2 cellular contexts compared by ENCODE assay signal in the genomic region with DNA sequence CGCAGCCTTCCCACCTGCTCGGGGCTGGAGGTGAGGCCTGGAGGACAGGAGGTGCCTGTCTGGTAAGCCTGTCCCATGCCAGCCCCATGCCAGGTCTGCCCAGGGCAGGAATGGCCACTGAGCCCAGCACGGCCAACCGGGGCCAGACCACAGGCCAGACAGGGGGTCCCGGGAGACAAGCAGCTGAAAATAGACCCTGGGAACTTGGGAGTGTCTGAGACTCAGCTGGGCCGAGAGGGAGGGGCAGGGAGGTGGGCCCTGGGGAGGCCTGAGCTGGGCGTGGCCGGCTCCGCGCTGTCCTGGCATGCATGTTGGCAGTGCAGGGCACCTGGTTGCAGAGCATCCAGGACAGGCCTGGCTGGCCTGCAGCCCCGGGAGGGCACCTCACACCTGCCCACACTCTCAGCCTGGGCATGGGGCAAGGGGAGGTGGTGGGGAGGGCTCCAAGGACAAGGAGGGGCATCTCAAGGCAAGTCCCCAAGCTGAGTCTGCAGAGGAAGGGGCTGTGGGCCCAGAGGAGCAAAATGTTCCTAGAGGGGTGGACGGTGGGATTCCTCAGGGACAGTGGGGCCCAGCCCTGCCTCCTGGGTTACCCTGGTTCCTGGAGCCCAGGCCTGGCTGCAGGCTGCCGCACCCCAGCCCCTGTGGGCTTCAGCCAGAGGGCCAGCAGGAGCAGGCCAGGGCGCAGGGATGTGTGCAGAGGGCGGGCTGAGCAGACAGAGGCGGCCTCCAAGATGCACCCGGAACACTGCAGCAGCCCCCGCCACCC.
TF ChIP-seq lines count a peak whose summit lies in the region.

No MANE protein-coding gene starts in this region.

TF ChIP-seq in SK-N-SH, 30 proteins besides CTCF, POLR2A, EP300 and RAD21:
- TF ChIP-seq, protein P1, sequence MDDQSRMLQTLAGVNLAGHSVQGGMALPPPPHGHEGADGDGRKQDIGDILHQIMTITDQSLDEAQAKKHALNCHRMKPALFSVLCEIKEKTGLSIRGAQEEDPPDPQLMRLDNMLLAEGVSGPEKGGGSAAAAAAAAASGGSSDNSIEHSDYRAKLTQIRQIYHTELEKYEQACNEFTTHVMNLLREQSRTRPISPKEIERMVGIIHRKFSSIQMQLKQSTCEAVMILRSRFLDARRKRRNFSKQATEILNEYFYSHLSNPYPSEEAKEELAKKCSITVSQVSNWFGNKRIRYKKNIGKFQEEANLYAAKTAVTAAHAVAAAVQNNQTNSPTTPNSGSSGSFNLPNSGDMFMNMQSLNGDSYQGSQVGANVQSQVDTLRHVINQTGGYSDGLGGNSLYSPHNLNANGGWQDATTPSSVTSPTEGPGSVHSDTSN (IDR thresholded peaks at IDR 0.05): no peak
- no peak for TF ChIP-seq TAF1 (IDR thresholded peaks at IDR 0.05; ENCODE audit: borderline replicate concordance, low read depth, low read length)
- TF ChIP-seq TEAD4 (IDR thresholded peaks at IDR 0.05; ENCODE audit: borderline replicate concordance, insufficient read depth): no peak
- TF ChIP-seq YY1 (IDR thresholded peaks at IDR 0.05; ENCODE audit: low read depth): no peak
- TF ChIP-seq, protein P2, sequence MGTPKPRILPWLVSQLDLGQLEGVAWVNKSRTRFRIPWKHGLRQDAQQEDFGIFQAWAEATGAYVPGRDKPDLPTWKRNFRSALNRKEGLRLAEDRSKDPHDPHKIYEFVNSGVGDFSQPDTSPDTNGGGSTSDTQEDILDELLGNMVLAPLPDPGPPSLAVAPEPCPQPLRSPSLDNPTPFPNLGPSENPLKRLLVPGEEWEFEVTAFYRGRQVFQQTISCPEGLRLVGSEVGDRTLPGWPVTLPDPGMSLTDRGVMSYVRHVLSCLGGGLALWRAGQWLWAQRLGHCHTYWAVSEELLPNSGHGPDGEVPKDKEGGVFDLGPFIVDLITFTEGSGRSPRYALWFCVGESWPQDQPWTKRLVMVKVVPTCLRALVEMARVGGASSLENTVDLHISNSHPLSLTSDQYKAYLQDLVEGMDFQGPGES (IDR thresholded peaks at IDR 0.05; ENCODE audit: low read depth, low read length): no peak
- TF ChIP-seq NRF1 (IDR thresholded peaks at IDR 0.05; ENCODE audit: low read depth, low read length): no peak
- no peak for TF ChIP-seq MXI1 (IDR thresholded peaks at IDR 0.05; ENCODE audit: low read depth, low read length)
- no peak for TF ChIP-seq JUND (IDR thresholded peaks at IDR 0.05)
- no peak for TF ChIP-seq FOXJ3 (CRISPR knock-in tag; IDR thresholded peaks at IDR 0.05)

TF ChIP-seq in SK-N-SH treated with all-trans-retinoic acid at 6 μM for 48 hours, 23 proteins besides CTCF, POLR2A, EP300 and RAD21:
- TF ChIP-seq, protein P3, sequence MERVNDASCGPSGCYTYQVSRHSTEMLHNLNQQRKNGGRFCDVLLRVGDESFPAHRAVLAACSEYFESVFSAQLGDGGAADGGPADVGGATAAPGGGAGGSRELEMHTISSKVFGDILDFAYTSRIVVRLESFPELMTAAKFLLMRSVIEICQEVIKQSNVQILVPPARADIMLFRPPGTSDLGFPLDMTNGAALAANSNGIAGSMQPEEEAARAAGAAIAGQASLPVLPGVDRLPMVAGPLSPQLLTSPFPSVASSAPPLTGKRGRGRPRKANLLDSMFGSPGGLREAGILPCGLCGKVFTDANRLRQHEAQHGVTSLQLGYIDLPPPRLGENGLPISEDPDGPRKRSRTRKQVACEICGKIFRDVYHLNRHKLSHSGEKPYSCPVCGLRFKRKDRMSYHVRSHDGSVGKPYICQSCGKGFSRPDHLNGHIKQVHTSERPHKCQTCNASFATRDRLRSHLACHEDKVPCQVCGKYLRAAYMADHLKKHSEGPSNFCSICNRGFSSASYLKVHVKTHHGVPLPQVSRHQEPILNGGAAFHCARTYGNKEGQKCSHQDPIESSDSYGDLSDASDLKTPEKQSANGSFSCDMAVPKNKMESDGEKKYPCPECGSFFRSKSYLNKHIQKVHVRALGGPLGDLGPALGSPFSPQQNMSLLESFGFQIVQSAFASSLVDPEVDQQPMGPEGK (CRISPR knock-in tag; IDR thresholded peaks at IDR 0.05; ENCODE audit: borderline replicate concordance): no peak
- no peak for TF ChIP-seq TCF4 (CRISPR knock-in tag; IDR thresholded peaks at IDR 0.05; ENCODE audit: borderline replicate concordance)
